9 cellular contexts compared by ENCODE assay signal in genomic region chr16:50495673-50496072, GRCh38. TPM values are rescaled to one million over a fixed set of nuclear protein-coding genes. Genes with fewer than 3 reads are reported as not detected.
"Had no signal": no experiment of that assay in that cellular context is flagged by ENCODE, and none has a peak within 500 bp of the region (broad histone marks: within the 10 kb centered on the region; RNA-seq: fewer than 3 reads in every experiment).

No MANE protein-coding gene starts in this region.

- H3K4me3 ChIP-seq: GM12878 had no signal

- ATAC-seq: GM12878 had no signal

- FAIRE-seq: G401.6, GM12878, GM12891, GM12892, GM18507, GM19239 had no signal

- DNase-seq: GDM1, GF-D8 had no signal

RNA-seq across cellular contexts. Expression of gene NKD1, which starts 52.5 kb away (rescaled TPM):
- total RNA-seq: G401 had no signal
